Comparison of ENCODE assay signal across 8 cellular contexts in genomic region chr17:46190763-46191162, GRCh38. TPM values are rescaled to one million over a fixed set of nuclear protein-coding genes. Genes with fewer than 3 reads are reported as not detected.
DNase-seq lines count a peak whose midpoint lies in the region; ATAC-seq and TF ChIP-seq lines count a peak whose summit lies in the region.

No MANE protein-coding gene starts in this region.

- peak overlapping the region; percentile 65 for H3K4me3 ChIP-seq in AG04449 (ENCODE audit: low read depth, low read length)
- peak overlapping the region; percentile 70 for H3K4me3 ChIP-seq in Jurkat, Clone E6-1 (ENCODE audit: low read length)
- peak overlapping the region; percentile 74 to 81 for H3K4me3 ChIP-seq in cardiac fibroblast (replicated peaks in 1 of 2; ENCODE audit: low read depth in 2 of 2, low read length in 2 of 2)

- DNase-seq in AG04449 (ENCODE audit: low read depth, low spot score): no peak
- DNase-seq in Jurkat, Clone E6-1 (ENCODE audit: low read depth, low spot score): no peak
- peak in 1 of 2 donors; percentile 51 for DNase-seq in cardiac fibroblast (ENCODE audit: low read depth in 2 of 2)
- no peak for DNase-seq in mesothelial cell of epicardium (ENCODE audit: low spot score in 2 of 2, unreplicated experiment in 2 of 2)
- DNase-seq in NCI-H2196 treated with DMSO at 0.1 percent for 48 hours (lab: John Stamatoyannopoulos, UW; ENCODE audit: unreplicated experiment): no peak
- no peak for DNase-seq in DMS114 treated with DMSO at 0.1 percent for 48 hours (lab: John Stamatoyannopoulos, UW; ENCODE audit: unreplicated experiment)
- no peak for DNase-seq in RPMI8226

- POLR2A ChIA-PET in AG04449 (lab: Yijun Ruan, JAX): no interaction called here

- ATAC-seq in HG02610 (IDR thresholded peaks at IDR 0.05; ENCODE audit: unreplicated experiment): no peak

- peak overlapping the region; percentile 93 for H3K27ac Mint-ChIP-seq in mesothelial cell of epicardium

- H3K4me3 Mint-ChIP-seq in mesothelial cell of epicardium: peak overlapping the region; percentile 93

- no peaks in the 10 kb centered on the region for H3K9me3 Mint-ChIP-seq in mesothelial cell of epicardium

- TF ChIP-seq CTCF in AG04449 (IDR thresholded peaks at IDR 0.05; ENCODE audit: insufficient read depth, low read length, missing control alignments): no peak
- TF ChIP-seq CTCF in cardiac fibroblast (IDR thresholded peaks at IDR 0.05; ENCODE audit: low read depth, low read length): no peak
- no peak for TF ChIP-seq CTCF in mesothelial cell of epicardium (IDR thresholded peaks at IDR 0.05; ENCODE audit: unreplicated experiment)

- H3K36me3 Mint-ChIP-seq in mesothelial cell of epicardium: no peaks in the 10 kb centered on the region

- H3K4me1 Mint-ChIP-seq in mesothelial cell of epicardium: peaks cover 54% of the 10 kb centered on the region

- CTCF ChIA-PET in AG04449 (lab: Yijun Ruan, JAX): no interaction called here

- H3K27me3 Mint-ChIP-seq in mesothelial cell of epicardium (ENCODE audit: low read depth): no peaks in the 10 kb centered on the region

RNA-seq across cellular contexts. Expression of gene KANSL1, which starts 2.5 kb away (rescaled TPM):
- 41.7 TPM for polyA plus RNA-seq in Jurkat, Clone E6-1 (2012; ENCODE audit: insufficient read depth, insufficient read length)
- 185 to 189 TPM (median 189 TPM) in 3 replicates for total RNA-seq in mesothelial cell of epicardium
